In genomic region chr16:49664221-49665215, GRCh38 we compare ENCODE assay signal across 11 cellular contexts.
DNase-seq lines count a peak whose midpoint lies in the region; ATAC-seq and TF ChIP-seq lines count a peak whose summit lies in the region.
"Had no signal": no experiment of that assay in that cellular context is flagged by ENCODE, and none has a peak within 500 bp of the region (broad histone marks: within the 10 kb centered on the region; RNA-seq: fewer than 3 reads in every experiment).

No MANE protein-coding gene starts in this region.

- H3K36me3 Mint-ChIP-seq in WTC11 = no peaks in the 10 kb centered on the region
- H3K36me3 Mint-ChIP-seq: CD14-positive monocyte had no signal

- no peak overlapping the region for H3K4me3 Mint-ChIP-seq in WTC11
- H3K4me3 Mint-ChIP-seq: CD14-positive monocyte had no signal

- WGBS in heart right ventricle, 2 donors = 57 to 60% methylated on average over 35 to 37 of the region's 37 CpGs
- WGBS in transverse colon (ENCODE audit: low coverage in 1 of 2), 2 donors = 48 to 60% methylated on average over 7 to 35 of the region's 37 CpGs

- DNase-seq in WTC11 (ENCODE audit: low spot score) (no peak), heart right ventricle (peak; percentile 57 to 71), osteoblast (ENCODE audit: insufficient read length, low spot score, missing footprints) (peak; percentile 86), transverse colon (no peak), NCI-H1105 (lab: John Stamatoyannopoulos, UW) (no peak), DMS 273 treated with DMSO at 0.1 percent for 48 hours (lab: John Stamatoyannopoulos, UW) (no peak)
- no peak for DNase-seq in activated CD8-positive, alpha-beta memory T cell treated with anti-CD3 and anti-CD28 coated beads, Interleukin-2, amount 50 U/mL, for 48 hours
- DNase-seq: NCI-H1048, nucleus accumbens had no signal

- H3K27me3 Mint-ChIP-seq in WTC11 (ENCODE audit: low read depth) = no peaks in the 10 kb centered on the region

- CTCF ChIA-PET in WTC11 (lab: Charles Lee) = interaction anchor here (1.1 to 1.6 kb wide), 6 partner anchors 20 to 293 kb away, joined by 3 to 10 read pairs (median 5); no protein-coding TSS in a partner anchor

- H3K4me1 ChIP-seq in heart right ventricle (peaks cover 14 to 52% (median 27%) of the 10 kb centered on the region in 9 donors), osteoblast (ENCODE audit: insufficient read depth, low read length) (peaks cover 6% of the 10 kb centered on the region), transverse colon (peaks cover 9 to 23% (median 17%) of the 10 kb centered on the region in 4 donors)

- no peak for TF ChIP-seq POLR2A in transverse colon (IDR thresholded peaks at IDR 0.05)

- H3K9me3 ChIP-seq in heart right ventricle = no peaks in the 10 kb centered on the region
- H3K9me3 ChIP-seq in osteoblast (ENCODE audit: low read depth, low read length) = no peaks in the 10 kb centered on the region
- H3K9me3 ChIP-seq in transverse colon = no peaks in the 10 kb centered on the region

- TF ChIP-seq EP300 in transverse colon (IDR thresholded peaks at IDR 0.05; ENCODE audit: low read depth) = no peak

- no peaks in the 10 kb centered on the region for H3K9me3 Mint-ChIP-seq in WTC11

- no peaks in the 10 kb centered on the region for H4K20me1 ChIP-seq in osteoblast (ENCODE audit: insufficient read depth, low read length)

- POLR2A ChIA-PET in WTC11 (lab: Charles Lee) = no interaction called here

- H3K4me3 ChIP-seq in heart right ventricle (peak overlapping the region in 9 of 10 donors; percentile 19 to 53 (median 46)), osteoblast (ENCODE audit: insufficient read depth, low read length) (no peak overlapping the region), transverse colon (peak overlapping the region in 2 of 4 donors; percentile 5 to 12)

- intact Hi-C loops in heart right ventricle (cut with DNase I) (loop anchor here in 1 of 10 donors (5.0 kb wide), 1 partner anchor 33 kb away; no protein-coding TSS in a partner anchor), transverse colon (cut with DNase I; ENCODE audit: low total_unique reads) (no loop called here)

- peaks cover 34% of the 10 kb centered on the region for H3K4me1 Mint-ChIP-seq in WTC11
- H3K4me1 Mint-ChIP-seq: CD14-positive monocyte had no signal

- no peaks in the 10 kb centered on the region for H3K36me3 ChIP-seq in heart right ventricle
- no peaks in the 10 kb centered on the region for H3K36me3 ChIP-seq in osteoblast (ENCODE audit: insufficient read depth, low read length)
- H3K36me3 ChIP-seq in transverse colon = no peaks in the 10 kb centered on the region

- in situ Hi-C loops in transverse colon (cut with MboI; ENCODE audit: low pct_ligation_motif_present in 1 of 4, low pct_unique_long_range_greater_than_20kb in 1 of 4, low sequenced_read_pairs in 3 of 4) = no loop called here

- ATAC-seq in WTC11 = no peak
- peak; percentile 62 to 87 (median 75) for ATAC-seq in heart right ventricle
- ATAC-seq in GM19395 (IDR thresholded peaks at IDR 0.05; ENCODE audit: unreplicated experiment) = no peak

- H3K4me2 ChIP-seq in osteoblast (ENCODE audit: insufficient read depth, low read length) = no peak overlapping the region

- no peaks in the 10 kb centered on the region for H3K79me2 ChIP-seq in osteoblast (ENCODE audit: insufficient read depth, low read length)

- H2AFZ ChIP-seq in osteoblast (ENCODE audit: low read length) = no peak overlapping the region

- peak overlapping the region; percentile 36 to 85 (median 77) for H3K27ac ChIP-seq in heart right ventricle
- H3K27ac ChIP-seq in osteoblast (ENCODE audit: low read depth, low read length) = no peak overlapping the region
- H3K27ac ChIP-seq in transverse colon = peak overlapping the region; percentile 65 to 75 (median 70)

- H3K27ac Mint-ChIP-seq in WTC11 = no peak overlapping the region
- H3K27ac Mint-ChIP-seq: CD14-positive monocyte had no signal

- no peak for TF ChIP-seq CTCF in WTC11 (IDR thresholded peaks at IDR 0.05)
- TF ChIP-seq CTCF in heart right ventricle (IDR thresholded peaks at IDR 0.05) = no peak
- no peak for TF ChIP-seq CTCF in osteoblast (IDR thresholded peaks at IDR 0.05; ENCODE audit: extremely low read depth, low read depth, low read length)
- no peak for TF ChIP-seq CTCF in transverse colon (IDR thresholded peaks at IDR 0.05)

- H3K27me3 ChIP-seq in heart right ventricle (no peaks in the 10 kb centered on the region), osteoblast (ENCODE audit: insufficient read depth, low read length) (no peaks in the 10 kb centered on the region), transverse colon (no peaks in the 10 kb centered on the region)

TF ChIP-seq in WTC11, 78 proteins besides CTCF, POLR2A, EP300 and RAD21:
- TF ChIP-seq, protein P1, sequence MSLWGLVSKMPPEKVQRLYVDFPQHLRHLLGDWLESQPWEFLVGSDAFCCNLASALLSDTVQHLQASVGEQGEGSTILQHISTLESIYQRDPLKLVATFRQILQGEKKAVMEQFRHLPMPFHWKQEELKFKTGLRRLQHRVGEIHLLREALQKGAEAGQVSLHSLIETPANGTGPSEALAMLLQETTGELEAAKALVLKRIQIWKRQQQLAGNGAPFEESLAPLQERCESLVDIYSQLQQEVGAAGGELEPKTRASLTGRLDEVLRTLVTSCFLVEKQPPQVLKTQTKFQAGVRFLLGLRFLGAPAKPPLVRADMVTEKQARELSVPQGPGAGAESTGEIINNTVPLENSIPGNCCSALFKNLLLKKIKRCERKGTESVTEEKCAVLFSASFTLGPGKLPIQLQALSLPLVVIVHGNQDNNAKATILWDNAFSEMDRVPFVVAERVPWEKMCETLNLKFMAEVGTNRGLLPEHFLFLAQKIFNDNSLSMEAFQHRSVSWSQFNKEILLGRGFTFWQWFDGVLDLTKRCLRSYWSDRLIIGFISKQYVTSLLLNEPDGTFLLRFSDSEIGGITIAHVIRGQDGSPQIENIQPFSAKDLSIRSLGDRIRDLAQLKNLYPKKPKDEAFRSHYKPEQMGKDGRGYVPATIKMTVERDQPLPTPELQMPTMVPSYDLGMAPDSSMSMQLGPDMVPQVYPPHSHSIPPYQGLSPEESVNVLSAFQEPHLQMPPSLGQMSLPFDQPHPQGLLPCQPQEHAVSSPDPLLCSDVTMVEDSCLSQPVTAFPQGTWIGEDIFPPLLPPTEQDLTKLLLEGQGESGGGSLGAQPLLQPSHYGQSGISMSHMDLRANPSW (CRISPR knock-in tag; conservative IDR thresholded peaks at IDR 0.05; ENCODE audit: low read depth) = no peak
- TF ChIP-seq, protein P2, sequence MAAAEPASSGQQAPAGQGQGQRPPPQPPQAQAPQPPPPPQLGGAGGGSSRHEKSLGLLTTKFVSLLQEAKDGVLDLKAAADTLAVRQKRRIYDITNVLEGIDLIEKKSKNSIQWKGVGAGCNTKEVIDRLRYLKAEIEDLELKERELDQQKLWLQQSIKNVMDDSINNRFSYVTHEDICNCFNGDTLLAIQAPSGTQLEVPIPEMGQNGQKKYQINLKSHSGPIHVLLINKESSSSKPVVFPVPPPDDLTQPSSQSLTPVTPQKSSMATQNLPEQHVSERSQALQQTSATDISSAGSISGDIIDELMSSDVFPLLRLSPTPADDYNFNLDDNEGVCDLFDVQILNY (CRISPR knock-in tag; IDR thresholded peaks at IDR 0.05) = 0 out of 2 replicates have a peak, but pooled peaks have one; percentile 21

Comparison
In these comparisons a context has a peak if more than half of its experiments do, and no peak if none do; other contexts are left out.
1. ATAC-seq: peak in heart right ventricle (8 of 8); none in WTC11 (single experiment) and GM19395 (single experiment).
2. DNase-seq: peak in heart right ventricle (2 of 2) and osteoblast (single experiment); none in WTC11 (single experiment), transverse colon (single experiment), NCI-H1105 (single experiment), DMS 273 treated with DMSO at 0.1 percent for 48 hours (single experiment) and activated CD8-positive, alpha-beta memory T cell treated with anti-CD3 and anti-CD28 coated beads, Interleukin-2, amount 50 U/mL, for 48 hours (single experiment).